ENCODE assay signal across 1 cellular context in the genomic region with DNA sequence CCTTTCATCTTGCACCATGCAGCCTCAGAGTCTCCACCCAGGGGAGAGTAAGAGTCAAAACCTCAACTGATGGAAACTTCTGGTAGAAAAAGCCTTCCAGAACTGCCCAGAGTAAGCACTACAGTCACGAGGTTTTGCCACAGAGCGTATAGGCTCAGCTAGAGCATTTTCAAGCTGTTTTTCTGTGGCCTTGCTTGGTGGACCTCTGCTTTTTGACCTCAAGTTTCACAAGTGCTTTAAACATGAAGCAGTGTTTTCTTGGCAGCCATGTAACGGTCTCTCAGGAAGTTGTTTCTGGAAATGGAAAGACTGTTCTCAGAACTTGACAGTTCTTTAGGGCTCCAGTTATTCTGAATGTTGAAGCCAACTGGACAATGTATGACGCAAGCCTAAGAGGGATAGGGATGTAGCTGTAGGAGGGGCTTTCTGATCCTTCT.
TF ChIP-seq lines count a peak whose summit lies in the region.

No MANE protein-coding gene starts in this region.

TF ChIP-seq in GM12878, 131 proteins besides CTCF, POLR2A, EP300 and RAD21 (continued from another document and continues in another):
- TF ChIP-seq ZNF207 (IDR thresholded peaks at IDR 0.05; ENCODE audit: borderline replicate concordance): no peak
- no peak for TF ChIP-seq ZNF274 (IDR thresholded peaks at IDR 0.05; ENCODE audit: insufficient read depth, insufficient read length)
- TF ChIP-seq, protein P1, sequence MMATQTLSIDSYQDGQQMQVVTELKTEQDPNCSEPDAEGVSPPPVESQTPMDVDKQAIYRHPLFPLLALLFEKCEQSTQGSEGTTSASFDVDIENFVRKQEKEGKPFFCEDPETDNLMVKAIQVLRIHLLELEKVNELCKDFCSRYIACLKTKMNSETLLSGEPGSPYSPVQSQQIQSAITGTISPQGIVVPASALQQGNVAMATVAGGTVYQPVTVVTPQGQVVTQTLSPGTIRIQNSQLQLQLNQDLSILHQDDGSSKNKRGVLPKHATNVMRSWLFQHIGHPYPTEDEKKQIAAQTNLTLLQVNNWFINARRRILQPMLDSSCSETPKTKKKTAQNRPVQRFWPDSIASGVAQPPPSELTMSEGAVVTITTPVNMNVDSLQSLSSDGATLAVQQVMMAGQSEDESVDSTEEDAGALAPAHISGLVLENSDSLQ (IDR thresholded peaks at IDR 0.05): no peak
- TF ChIP-seq, protein P2, sequence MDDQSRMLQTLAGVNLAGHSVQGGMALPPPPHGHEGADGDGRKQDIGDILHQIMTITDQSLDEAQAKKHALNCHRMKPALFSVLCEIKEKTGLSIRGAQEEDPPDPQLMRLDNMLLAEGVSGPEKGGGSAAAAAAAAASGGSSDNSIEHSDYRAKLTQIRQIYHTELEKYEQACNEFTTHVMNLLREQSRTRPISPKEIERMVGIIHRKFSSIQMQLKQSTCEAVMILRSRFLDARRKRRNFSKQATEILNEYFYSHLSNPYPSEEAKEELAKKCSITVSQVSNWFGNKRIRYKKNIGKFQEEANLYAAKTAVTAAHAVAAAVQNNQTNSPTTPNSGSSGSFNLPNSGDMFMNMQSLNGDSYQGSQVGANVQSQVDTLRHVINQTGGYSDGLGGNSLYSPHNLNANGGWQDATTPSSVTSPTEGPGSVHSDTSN (IDR thresholded peaks at IDR 0.05; ENCODE audit: insufficient replicate concordance, low read depth, low read length): no peak
- 0 out of 2 replicates have a peak, but pooled peaks have one; percentile 35 for TF ChIP-seq MLLT1 (IDR thresholded peaks at IDR 0.05)
- TF ChIP-seq ZNF622 (IDR thresholded peaks at IDR 0.05): no peak
- TF ChIP-seq, protein P3, sequence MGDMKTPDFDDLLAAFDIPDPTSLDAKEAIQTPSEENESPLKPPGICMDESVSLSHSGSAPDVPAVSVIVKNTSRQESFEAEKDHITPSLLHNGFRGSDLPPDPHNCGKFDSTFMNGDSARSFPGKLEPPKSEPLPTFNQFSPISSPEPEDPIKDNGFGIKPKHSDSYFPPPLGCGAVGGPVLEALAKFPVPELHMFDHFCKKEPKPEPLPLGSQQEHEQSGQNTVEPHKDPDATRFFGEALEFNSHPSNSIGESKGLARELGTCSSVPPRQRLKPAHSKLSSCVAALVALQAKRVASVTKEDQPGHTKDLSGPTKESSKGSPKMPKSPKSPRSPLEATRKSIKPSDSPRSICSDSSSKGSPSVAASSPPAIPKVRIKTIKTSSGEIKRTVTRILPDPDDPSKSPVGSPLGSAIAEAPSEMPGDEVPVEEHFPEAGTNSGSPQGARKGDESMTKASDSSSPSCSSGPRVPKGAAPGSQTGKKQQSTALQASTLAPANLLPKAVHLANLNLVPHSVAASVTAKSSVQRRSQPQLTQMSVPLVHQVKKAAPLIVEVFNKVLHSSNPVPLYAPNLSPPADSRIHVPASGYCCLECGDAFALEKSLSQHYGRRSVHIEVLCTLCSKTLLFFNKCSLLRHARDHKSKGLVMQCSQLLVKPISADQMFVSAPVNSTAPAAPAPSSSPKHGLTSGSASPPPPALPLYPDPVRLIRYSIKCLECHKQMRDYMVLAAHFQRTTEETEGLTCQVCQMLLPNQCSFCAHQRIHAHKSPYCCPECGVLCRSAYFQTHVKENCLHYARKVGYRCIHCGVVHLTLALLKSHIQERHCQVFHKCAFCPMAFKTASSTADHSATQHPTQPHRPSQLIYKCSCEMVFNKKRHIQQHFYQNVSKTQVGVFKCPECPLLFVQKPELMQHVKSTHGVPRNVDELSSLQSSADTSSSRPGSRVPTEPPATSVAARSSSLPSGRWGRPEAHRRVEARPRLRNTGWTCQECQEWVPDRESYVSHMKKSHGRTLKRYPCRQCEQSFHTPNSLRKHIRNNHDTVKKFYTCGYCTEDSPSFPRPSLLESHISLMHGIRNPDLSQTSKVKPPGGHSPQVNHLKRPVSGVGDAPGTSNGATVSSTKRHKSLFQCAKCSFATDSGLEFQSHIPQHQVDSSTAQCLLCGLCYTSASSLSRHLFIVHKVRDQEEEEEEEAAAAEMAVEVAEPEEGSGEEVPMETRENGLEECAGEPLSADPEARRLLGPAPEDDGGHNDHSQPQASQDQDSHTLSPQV (IDR thresholded peaks at IDR 0.05): peak; percentile 77; the same call in 1 of the 2 replicates
- no peak for TF ChIP-seq ETV6 (conservative IDR thresholded peaks at IDR 0.05 in 1 of 2, IDR thresholded peaks at IDR 0.05 in 1 of 2; ENCODE audit: borderline replicate concordance in 1 of 2, low read depth in 1 of 2)
- TF ChIP-seq SPI1 (IDR thresholded peaks at IDR 0.05; ENCODE audit: borderline replicate concordance, insufficient read depth, low read depth, low read length): no peak
- no peak for TF ChIP-seq JUND (IDR thresholded peaks at IDR 0.05; ENCODE audit: low read depth, low read length)
- TF ChIP-seq TARDBP (IDR thresholded peaks at IDR 0.05; ENCODE audit: borderline replicate concordance): no peak
- TF ChIP-seq MXI1 (IDR thresholded peaks at IDR 0.05; ENCODE audit: low read depth, low read length): 0 out of 2 replicates have a peak, but pooled peaks have one; percentile 28
- TF ChIP-seq, protein P4, sequence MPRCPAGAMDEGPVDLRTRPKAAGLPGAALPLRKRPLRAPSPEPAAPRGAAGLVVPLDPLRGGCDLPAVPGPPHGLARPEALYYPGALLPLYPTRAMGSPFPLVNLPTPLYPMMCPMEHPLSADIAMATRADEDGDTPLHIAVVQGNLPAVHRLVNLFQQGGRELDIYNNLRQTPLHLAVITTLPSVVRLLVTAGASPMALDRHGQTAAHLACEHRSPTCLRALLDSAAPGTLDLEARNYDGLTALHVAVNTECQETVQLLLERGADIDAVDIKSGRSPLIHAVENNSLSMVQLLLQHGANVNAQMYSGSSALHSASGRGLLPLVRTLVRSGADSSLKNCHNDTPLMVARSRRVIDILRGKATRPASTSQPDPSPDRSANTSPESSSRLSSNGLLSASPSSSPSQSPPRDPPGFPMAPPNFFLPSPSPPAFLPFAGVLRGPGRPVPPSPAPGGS (IDR thresholded peaks at IDR 0.05; ENCODE audit: borderline replicate concordance, insufficient read depth, low read depth, low read length, poor library complexity, severe bottlenecking): no peak
- no peak for TF ChIP-seq NKRF (conservative IDR thresholded peaks at IDR 0.05)
- no peak for TF ChIP-seq NBN (IDR thresholded peaks at IDR 0.05)
- TF ChIP-seq BRCA1 (IDR thresholded peaks at IDR 0.05; ENCODE audit: low read depth, low read length): no peak
- no peak for TF ChIP-seq EZH2 (IDR thresholded peaks at IDR 0.05; ENCODE audit: borderline replicate concordance, control insufficient read depth, low read depth, low read length)
- TF ChIP-seq ZNF687 (IDR thresholded peaks at IDR 0.05): peak; percentile 97
- peak; percentile 69 for TF ChIP-seq RAD51 (IDR thresholded peaks at IDR 0.05)
- TF ChIP-seq CREB1 (IDR thresholded peaks at IDR 0.05; ENCODE audit: low read depth): no peak
- TF ChIP-seq CEBPB (IDR thresholded peaks at IDR 0.05; ENCODE audit: borderline replicate concordance in 1 of 2, low read depth in 2 of 2, low read length in 2 of 2): no peak
- no peak for TF ChIP-seq SUPT20H (IDR thresholded peaks at IDR 0.05; ENCODE audit: borderline replicate concordance, control insufficient read depth, low read depth, low read length)
- TF ChIP-seq HDAC2 (IDR thresholded peaks at IDR 0.05): no peak
- TF ChIP-seq PAX5 (IDR thresholded peaks at IDR 0.05; ENCODE audit: borderline replicate concordance, low read depth, low read length): no peak
- TF ChIP-seq, protein P5, sequence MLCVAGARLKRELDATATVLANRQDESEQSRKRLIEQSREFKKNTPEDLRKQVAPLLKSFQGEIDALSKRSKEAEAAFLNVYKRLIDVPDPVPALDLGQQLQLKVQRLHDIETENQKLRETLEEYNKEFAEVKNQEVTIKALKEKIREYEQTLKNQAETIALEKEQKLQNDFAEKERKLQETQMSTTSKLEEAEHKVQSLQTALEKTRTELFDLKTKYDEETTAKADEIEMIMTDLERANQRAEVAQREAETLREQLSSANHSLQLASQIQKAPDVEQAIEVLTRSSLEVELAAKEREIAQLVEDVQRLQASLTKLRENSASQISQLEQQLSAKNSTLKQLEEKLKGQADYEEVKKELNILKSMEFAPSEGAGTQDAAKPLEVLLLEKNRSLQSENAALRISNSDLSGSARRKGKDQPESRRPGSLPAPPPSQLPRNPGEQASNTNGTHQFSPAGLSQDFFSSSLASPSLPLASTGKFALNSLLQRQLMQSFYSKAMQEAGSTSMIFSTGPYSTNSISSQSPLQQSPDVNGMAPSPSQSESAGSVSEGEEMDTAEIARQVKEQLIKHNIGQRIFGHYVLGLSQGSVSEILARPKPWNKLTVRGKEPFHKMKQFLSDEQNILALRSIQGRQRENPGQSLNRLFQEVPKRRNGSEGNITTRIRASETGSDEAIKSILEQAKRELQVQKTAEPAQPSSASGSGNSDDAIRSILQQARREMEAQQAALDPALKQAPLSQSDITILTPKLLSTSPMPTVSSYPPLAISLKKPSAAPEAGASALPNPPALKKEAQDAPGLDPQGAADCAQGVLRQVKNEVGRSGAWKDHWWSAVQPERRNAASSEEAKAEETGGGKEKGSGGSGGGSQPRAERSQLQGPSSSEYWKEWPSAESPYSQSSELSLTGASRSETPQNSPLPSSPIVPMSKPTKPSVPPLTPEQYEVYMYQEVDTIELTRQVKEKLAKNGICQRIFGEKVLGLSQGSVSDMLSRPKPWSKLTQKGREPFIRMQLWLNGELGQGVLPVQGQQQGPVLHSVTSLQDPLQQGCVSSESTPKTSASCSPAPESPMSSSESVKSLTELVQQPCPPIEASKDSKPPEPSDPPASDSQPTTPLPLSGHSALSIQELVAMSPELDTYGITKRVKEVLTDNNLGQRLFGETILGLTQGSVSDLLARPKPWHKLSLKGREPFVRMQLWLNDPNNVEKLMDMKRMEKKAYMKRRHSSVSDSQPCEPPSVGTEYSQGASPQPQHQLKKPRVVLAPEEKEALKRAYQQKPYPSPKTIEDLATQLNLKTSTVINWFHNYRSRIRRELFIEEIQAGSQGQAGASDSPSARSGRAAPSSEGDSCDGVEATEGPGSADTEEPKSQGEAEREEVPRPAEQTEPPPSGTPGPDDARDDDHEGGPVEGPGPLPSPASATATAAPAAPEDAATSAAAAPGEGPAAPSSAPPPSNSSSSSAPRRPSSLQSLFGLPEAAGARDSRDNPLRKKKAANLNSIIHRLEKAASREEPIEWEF (IDR thresholded peaks at IDR 0.05; ENCODE audit: insufficient replicate concordance, low read depth, low read length): no peak
- TF ChIP-seq TCF3 (IDR thresholded peaks at IDR 0.05; ENCODE audit: borderline replicate concordance, insufficient read depth, low read depth, low read length): no peak
- peak; percentile 42; the same call in 1 of the 2 replicates for TF ChIP-seq ATF7 (IDR thresholded peaks at IDR 0.05; ENCODE audit: low read depth)
- TF ChIP-seq SMC3 (IDR thresholded peaks at IDR 0.05; ENCODE audit: borderline replicate concordance, low read length): peak; percentile 30; the same call in 1 of the 2 replicates
- TF ChIP-seq STAT3 (IDR thresholded peaks at IDR 0.05; ENCODE audit: low read depth, low read length): no peak
- no peak for TF ChIP-seq SIX5 (IDR thresholded peaks at IDR 0.05; ENCODE audit: low read depth, low read length, severe bottlenecking)
